19 cellular contexts compared by ENCODE assay signal in the genomic region with DNA sequence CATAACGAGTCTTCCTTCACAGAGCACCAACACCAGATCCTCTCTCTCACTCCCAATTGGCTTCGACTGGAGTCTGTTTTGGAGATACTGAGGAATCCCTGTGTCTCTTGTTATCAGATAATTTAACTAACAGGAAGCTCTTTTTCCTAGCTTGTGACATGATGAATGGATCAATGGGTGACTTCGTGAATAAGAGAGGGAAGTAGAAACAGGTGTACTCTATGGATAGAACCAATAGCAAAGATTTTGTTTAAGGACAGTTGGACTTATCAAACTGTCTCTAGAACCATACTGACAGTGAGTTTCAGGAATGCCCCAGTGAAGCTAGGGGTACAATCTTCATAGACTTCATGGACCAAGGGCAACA. TPM values are rescaled to one million over a fixed set of nuclear protein-coding genes. Genes with fewer than 3 reads are reported as not detected.
DNase-seq lines count a peak whose midpoint lies in the region; ATAC-seq and TF ChIP-seq lines count a peak whose summit lies in the region.
"Had no signal": no experiment of that assay in that cellular context is flagged by ENCODE, and none has a peak within 500 bp of the region (broad histone marks: within the 10 kb centered on the region; RNA-seq: fewer than 3 reads in every experiment).

No MANE protein-coding gene starts in this region.

- H3K27ac ChIP-seq in heart left ventricle (peak overlapping the region; percentile 59 to 85 (median 71)), dorsolateral prefrontal cortex (peak overlapping the region in 55 of 59 donors; percentile 32 to 93 (median 81)), osteoblast (ENCODE audit: low read depth, low read length) (no peak overlapping the region), upper lobe of right lung (peak overlapping the region; percentile 49)
- H3K27ac ChIP-seq: pancreas, VCaP had no signal

- H3K9me3 ChIP-seq in heart left ventricle (no peaks in the 10 kb centered on the region), osteoblast (ENCODE audit: low read depth, low read length) (no peaks in the 10 kb centered on the region), upper lobe of right lung (no peaks in the 10 kb centered on the region)
- H3K9me3 ChIP-seq: pancreas had no signal

- no peak for DNase-seq in heart left ventricle
- DNase-seq in left ventricle myocardium superior, result no peak
- DNase-seq in dorsolateral prefrontal cortex, result no peak
- DNase-seq in osteoblast (ENCODE audit: insufficient read length, low spot score, missing footprints), result no peak
- no peak for DNase-seq in upper lobe of right lung
- no peak for DNase-seq in C1 segment of cervical spinal cord (lab: John Stamatoyannopoulos, UW)
- DNase-seq: activated CD8-positive, alpha-beta T cell treated with anti-CD3 and anti-CD28 coated beads for 36 hours; CD8-positive, alpha-beta T cell; erythroblast; NCI-H2081 treated with DMSO at 0.1 percent for 48 hours; NCI-H526 treated with DMSO at 0.1 percent for 48 hours; pancreas; stimulated activated CD4-positive, alpha-beta T cell treated with anti-CD3 and anti-CD28 coated beads, Interleukin-12 subunit alpha, Interleukin-12 subunit beta, amount 100 ng/mL, for 4 hours; stimulated activated naive CD4-positive, alpha-beta T cell had no signal

- no peak overlapping the region for H3K4me3 ChIP-seq in heart left ventricle
- no peak overlapping the region for H3K4me3 ChIP-seq in dorsolateral prefrontal cortex
- no peak overlapping the region for H3K4me3 ChIP-seq in osteoblast (ENCODE audit: insufficient read depth, low read length)
- no peak overlapping the region for H3K4me3 ChIP-seq in upper lobe of right lung
- H3K4me3 ChIP-seq: pancreas had no signal

- H3K36me3 ChIP-seq in heart left ventricle (no peaks in the 10 kb centered on the region), osteoblast (ENCODE audit: insufficient read depth, low read length) (no peaks in the 10 kb centered on the region), upper lobe of right lung (no peaks in the 10 kb centered on the region)
- H3K36me3 ChIP-seq: pancreas had no signal

- no peaks in the 10 kb centered on the region for H4K20me1 ChIP-seq in osteoblast (ENCODE audit: insufficient read depth, low read length)

- ATAC-seq in heart left ventricle, result no peak
- ATAC-seq in left ventricle myocardium superior, result no peak
- no peak for ATAC-seq in upper lobe of right lung
- no peak for ATAC-seq in HG02973 (IDR thresholded peaks at IDR 0.05; ENCODE audit: unreplicated experiment)
- ATAC-seq in GM21515 (IDR thresholded peaks at IDR 0.05; ENCODE audit: unreplicated experiment), result no peak
- ATAC-seq: activated CD8-positive, alpha-beta T cell treated with anti-CD3 and anti-CD28 coated beads for 36 hours; activated T-helper 17 cell treated with anti-CD3 and anti-CD28 coated beads, Interleukin-2, amount 50 U/mL, for 72 hours; CD8-positive, alpha-beta T cell had no signal

- no peaks in the 10 kb centered on the region for H3K27me3 ChIP-seq in heart left ventricle
- no peaks in the 10 kb centered on the region for H3K27me3 ChIP-seq in dorsolateral prefrontal cortex
- peaks cover 13% of the 10 kb centered on the region for H3K27me3 ChIP-seq in osteoblast (ENCODE audit: insufficient read depth, low read length)
- H3K27me3 ChIP-seq in upper lobe of right lung, result no peaks in the 10 kb centered on the region
- H3K27me3 ChIP-seq: pancreas had no signal

- H2AFZ ChIP-seq in osteoblast (ENCODE audit: low read length), result peak overlapping the region; percentile 15

- TF ChIP-seq CTCF in heart left ventricle (IDR thresholded peaks at IDR 0.05), result no peak
- no peak for TF ChIP-seq CTCF in dorsolateral prefrontal cortex (IDR thresholded peaks at IDR 0.05 in 54 of 56, conservative IDR thresholded peaks at IDR 0.05 in 2 of 56; ENCODE audit: low read depth in 1 of 56, partially characterized antibody in 56 of 56)
- TF ChIP-seq CTCF in osteoblast (IDR thresholded peaks at IDR 0.05; ENCODE audit: extremely low read depth, low read depth, low read length), result no peak
- TF ChIP-seq CTCF in upper lobe of right lung (IDR thresholded peaks at IDR 0.05), result no peak

- TF ChIP-seq POLR2A in heart left ventricle (IDR thresholded peaks at IDR 0.05), result no peak

- H3K79me2 ChIP-seq in osteoblast (ENCODE audit: insufficient read depth, low read length), result no peaks in the 10 kb centered on the region

- H3K4me2 ChIP-seq in osteoblast (ENCODE audit: insufficient read depth, low read length), result no peak overlapping the region

- intact Hi-C loops in heart left ventricle (cut with DNase I) (loop anchor here in 7 of 10 donors (5.0 to 10.0 kb wide), 4 partner anchors 37 to 110 kb away; partner anchors contain the start of gene KLHL24 (in 5 of the 7)), left ventricle myocardium superior (cut with micrococcal nuclease) (no loop called here), dorsolateral prefrontal cortex (cut with DNase I) (no loop called here), upper lobe of right lung (cut with DNase I) (no loop called here)

- H3K4me1 ChIP-seq in heart left ventricle (peaks cover 3 to 64% (median 49%) of the 10 kb centered on the region in 12 donors), osteoblast (ENCODE audit: insufficient read depth, low read length) (peaks cover 4% of the 10 kb centered on the region), upper lobe of right lung (peaks cover 31% of the 10 kb centered on the region)
- H3K4me1 ChIP-seq: pancreas had no signal

- 35 to 44% (median 40%) methylated on average over 3 of the region's 3 CpGs for WGBS in heart left ventricle, 4 donors

RNA-seq across cellular contexts. Expression of gene KLHL6, which starts 29.4 kb away (rescaled TPM):
- total RNA-seq in heart left ventricle (1 to 10 TPM in 5 of 9 donors, under 1 TPM in 4; 0.67 to 8.1 (median 1.1) TPM), left ventricle myocardium superior (0.87 TPM), dorsolateral prefrontal cortex (1 to 10 TPM in 86 of 120 experiments, under 1 TPM in 33, not detected in 1; 0.42 to 7.3 (median 1.4) TPM), osteoblast (under 0.01 TPM in 1 of 2 replicates, not detected in the other), upper lobe of right lung (24.7 TPM)
- polyA plus RNA-seq in heart left ventricle, result under 1 TPM; 0.46 to 0.82 TPM
- total RNA-seq: HepG2 had no signal
- polyA plus RNA-seq: HepG2 had no signal

RNA-seq across cellular contexts. Expression of gene KLHL24, which starts 50.5 kb away (rescaled TPM):
- total RNA-seq in heart left ventricle (100 to 1,000 TPM; 118 to 275 (median 200) TPM), left ventricle myocardium superior (272 TPM), dorsolateral prefrontal cortex (100 to 1,000 TPM; 171 to 344 (median 241) TPM), osteoblast (142 and 174 TPM in 2 replicates), upper lobe of right lung (82.8 TPM)
- 10 to 100 TPM; 16.5 to 35.8 TPM for polyA plus RNA-seq in heart left ventricle

Comparison
In these comparisons a context has a peak if more than half of its experiments do, and no peak if none do; other contexts are left out.
1. intact Hi-C loops: an anchor here in heart left ventricle (5.0 to 10.0 kb wide); none called in left ventricle myocardium superior, dorsolateral prefrontal cortex and upper lobe of right lung.